1 cellular context compared by ENCODE assay signal in the genomic region with DNA sequence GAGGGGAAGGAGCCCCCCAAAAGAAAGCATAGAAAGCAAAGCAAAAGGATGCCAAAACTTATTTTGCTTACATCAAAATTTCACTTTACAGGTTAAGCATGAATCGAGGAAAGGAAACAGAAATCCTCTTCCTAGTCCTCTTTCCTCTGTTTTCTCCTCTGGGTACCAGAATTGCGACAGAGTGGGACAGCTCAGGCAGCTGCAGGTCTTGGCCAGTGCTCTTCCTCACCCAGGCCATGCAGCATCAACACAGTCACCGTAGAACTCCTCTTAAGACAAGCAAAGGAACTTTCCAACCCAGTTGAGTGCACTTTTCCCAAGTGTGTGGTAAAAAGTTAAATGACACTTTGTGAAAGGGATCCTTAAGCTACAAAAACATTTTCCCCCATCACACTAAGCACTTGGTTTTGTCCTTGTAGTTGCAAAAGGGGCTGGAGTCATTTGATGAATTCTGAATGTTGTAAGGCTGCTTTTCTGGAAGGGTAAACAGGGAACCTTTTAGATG.
A peak's percentile ranks its signal among the peaks of the same experiment; 100 is the strongest.
TF ChIP-seq lines count a peak whose summit lies in the region.

No MANE protein-coding gene starts in this region.

TF ChIP-seq in K562, 482 proteins besides CTCF, POLR2A, EP300 and RAD21:
- TF ChIP-seq PRDM10 (IDR thresholded peaks at IDR 0.05; ENCODE audit: partially characterized antibody) = peak; percentile 70
- no peak for TF ChIP-seq ZFP30 (CRISPR knock-in tag; IDR thresholded peaks at IDR 0.05; ENCODE audit: borderline replicate concordance)
- no peak for TF ChIP-seq CBFB (CRISPR knock-in tag; IDR thresholded peaks at IDR 0.05)
- TF ChIP-seq, protein P1, sequence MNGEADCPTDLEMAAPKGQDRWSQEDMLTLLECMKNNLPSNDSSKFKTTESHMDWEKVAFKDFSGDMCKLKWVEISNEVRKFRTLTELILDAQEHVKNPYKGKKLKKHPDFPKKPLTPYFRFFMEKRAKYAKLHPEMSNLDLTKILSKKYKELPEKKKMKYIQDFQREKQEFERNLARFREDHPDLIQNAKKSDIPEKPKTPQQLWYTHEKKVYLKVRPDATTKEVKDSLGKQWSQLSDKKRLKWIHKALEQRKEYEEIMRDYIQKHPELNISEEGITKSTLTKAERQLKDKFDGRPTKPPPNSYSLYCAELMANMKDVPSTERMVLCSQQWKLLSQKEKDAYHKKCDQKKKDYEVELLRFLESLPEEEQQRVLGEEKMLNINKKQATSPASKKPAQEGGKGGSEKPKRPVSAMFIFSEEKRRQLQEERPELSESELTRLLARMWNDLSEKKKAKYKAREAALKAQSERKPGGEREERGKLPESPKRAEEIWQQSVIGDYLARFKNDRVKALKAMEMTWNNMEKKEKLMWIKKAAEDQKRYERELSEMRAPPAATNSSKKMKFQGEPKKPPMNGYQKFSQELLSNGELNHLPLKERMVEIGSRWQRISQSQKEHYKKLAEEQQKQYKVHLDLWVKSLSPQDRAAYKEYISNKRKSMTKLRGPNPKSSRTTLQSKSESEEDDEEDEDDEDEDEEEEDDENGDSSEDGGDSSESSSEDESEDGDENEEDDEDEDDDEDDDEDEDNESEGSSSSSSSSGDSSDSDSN (IDR thresholded peaks at IDR 0.05; ENCODE audit: borderline replicate concordance in 1 of 2, low read depth in 2 of 2, low read length in 2 of 2) = no peak
- TF ChIP-seq HCFC1 (IDR thresholded peaks at IDR 0.05; ENCODE audit: low read depth, low read length) = no peak
